In the genomic region with DNA sequence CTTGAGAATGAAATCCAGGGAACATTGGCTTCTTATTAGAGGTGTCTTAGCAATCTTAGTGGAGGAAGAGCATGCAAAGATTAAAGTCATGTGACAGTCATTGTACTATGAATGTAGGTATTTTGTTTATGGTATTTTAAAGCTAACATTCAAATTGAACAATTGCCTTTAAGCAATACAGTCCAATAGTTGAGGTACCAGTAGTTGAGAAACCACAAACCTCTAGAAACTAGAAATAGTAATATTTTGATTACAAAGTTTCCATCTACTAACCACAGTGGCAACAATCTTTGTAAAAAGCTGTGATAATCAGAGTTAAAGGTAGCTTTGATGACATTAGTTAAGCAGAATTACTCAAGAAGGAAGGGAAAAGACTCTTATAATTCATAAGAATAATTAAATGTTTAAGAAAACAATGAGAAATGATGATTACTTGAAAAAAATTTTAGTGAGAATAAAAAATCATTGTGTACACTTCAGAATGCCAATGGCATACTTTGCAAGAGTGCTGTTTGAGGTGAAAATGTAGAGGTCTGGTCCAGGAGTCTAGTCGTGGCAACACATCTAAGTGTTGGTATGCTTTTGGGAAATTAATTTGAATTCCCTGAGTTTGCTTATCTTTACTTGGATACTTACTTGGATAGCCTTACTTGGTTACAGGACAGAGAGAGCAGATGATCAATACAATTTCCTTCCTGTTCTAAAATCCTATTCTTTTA, we compare ENCODE assay signal across 1 cellular context.
TF ChIP-seq lines count a peak whose summit lies in the region.

No MANE protein-coding gene starts in this region.

TF ChIP-seq in GM12878, 131 proteins besides CTCF, POLR2A, EP300 and RAD21 (continued from another document):
- TF ChIP-seq, protein P1, sequence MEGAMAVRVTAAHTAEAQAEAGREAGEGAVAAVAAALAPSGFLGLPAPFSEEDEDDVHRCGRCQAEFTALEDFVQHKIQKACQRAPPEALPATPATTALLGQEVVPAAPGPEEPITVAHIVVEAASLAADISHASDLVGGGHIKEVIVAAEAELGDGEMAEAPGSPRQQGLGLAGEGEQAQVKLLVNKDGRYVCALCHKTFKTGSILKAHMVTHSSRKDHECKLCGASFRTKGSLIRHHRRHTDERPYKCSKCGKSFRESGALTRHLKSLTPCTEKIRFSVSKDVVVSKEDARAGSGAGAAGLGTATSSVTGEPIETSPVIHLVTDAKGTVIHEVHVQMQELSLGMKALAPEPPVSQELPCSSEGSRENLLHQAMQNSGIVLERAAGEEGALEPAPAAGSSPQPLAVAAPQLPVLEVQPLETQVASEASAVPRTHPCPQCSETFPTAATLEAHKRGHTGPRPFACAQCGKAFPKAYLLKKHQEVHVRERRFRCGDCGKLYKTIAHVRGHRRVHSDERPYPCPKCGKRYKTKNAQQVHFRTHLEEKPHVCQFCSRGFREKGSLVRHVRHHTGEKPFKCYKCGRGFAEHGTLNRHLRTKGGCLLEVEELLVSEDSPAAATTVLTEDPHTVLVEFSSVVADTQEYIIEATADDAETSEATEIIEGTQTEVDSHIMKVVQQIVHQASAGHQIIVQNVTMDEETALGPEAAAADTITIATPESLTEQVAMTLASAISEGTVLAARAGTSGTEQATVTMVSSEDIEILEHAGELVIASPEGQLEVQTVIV (IDR thresholded peaks at IDR 0.05; ENCODE audit: borderline replicate concordance, partially characterized antibody), result no peak
- TF ChIP-seq CREM (IDR thresholded peaks at IDR 0.05; ENCODE audit: low read depth) (no peak), BCL11A (IDR thresholded peaks at IDR 0.05; ENCODE audit: low read depth, low read length) (no peak), SREBF1 (IDR thresholded peaks at IDR 0.05; ENCODE audit: low read length) (no peak), EGR1 (IDR thresholded peaks at IDR 0.05; ENCODE audit: borderline replicate concordance in 1 of 2, low read depth in 2 of 2, low read length in 2 of 2) (no peak), RUNX3 (IDR thresholded peaks at IDR 0.05; ENCODE audit: low read length) (0 out of 2 replicates have a peak, but pooled peaks have one; percentile 45), MEF2B (IDR thresholded peaks at IDR 0.05; ENCODE audit: partially characterized antibody, poor library complexity, severe bottlenecking) (no peak), SUPT20H (IDR thresholded peaks at IDR 0.05; ENCODE audit: borderline replicate concordance, control insufficient read depth, low read depth, low read length) (no peak), SMC3 (IDR thresholded peaks at IDR 0.05; ENCODE audit: borderline replicate concordance, low read length) (no peak), ZNF217 (IDR thresholded peaks at IDR 0.05) (0 out of 2 replicates have a peak, but pooled peaks have one; percentile 29), MTA2 (IDR thresholded peaks at IDR 0.05; ENCODE audit: low read depth) (0 out of 2 replicates have a peak, but pooled peaks have one; percentile 12)
- TF ChIP-seq, protein P2, sequence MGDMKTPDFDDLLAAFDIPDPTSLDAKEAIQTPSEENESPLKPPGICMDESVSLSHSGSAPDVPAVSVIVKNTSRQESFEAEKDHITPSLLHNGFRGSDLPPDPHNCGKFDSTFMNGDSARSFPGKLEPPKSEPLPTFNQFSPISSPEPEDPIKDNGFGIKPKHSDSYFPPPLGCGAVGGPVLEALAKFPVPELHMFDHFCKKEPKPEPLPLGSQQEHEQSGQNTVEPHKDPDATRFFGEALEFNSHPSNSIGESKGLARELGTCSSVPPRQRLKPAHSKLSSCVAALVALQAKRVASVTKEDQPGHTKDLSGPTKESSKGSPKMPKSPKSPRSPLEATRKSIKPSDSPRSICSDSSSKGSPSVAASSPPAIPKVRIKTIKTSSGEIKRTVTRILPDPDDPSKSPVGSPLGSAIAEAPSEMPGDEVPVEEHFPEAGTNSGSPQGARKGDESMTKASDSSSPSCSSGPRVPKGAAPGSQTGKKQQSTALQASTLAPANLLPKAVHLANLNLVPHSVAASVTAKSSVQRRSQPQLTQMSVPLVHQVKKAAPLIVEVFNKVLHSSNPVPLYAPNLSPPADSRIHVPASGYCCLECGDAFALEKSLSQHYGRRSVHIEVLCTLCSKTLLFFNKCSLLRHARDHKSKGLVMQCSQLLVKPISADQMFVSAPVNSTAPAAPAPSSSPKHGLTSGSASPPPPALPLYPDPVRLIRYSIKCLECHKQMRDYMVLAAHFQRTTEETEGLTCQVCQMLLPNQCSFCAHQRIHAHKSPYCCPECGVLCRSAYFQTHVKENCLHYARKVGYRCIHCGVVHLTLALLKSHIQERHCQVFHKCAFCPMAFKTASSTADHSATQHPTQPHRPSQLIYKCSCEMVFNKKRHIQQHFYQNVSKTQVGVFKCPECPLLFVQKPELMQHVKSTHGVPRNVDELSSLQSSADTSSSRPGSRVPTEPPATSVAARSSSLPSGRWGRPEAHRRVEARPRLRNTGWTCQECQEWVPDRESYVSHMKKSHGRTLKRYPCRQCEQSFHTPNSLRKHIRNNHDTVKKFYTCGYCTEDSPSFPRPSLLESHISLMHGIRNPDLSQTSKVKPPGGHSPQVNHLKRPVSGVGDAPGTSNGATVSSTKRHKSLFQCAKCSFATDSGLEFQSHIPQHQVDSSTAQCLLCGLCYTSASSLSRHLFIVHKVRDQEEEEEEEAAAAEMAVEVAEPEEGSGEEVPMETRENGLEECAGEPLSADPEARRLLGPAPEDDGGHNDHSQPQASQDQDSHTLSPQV (IDR thresholded peaks at IDR 0.05), result no peak
- TF ChIP-seq, protein P3, sequence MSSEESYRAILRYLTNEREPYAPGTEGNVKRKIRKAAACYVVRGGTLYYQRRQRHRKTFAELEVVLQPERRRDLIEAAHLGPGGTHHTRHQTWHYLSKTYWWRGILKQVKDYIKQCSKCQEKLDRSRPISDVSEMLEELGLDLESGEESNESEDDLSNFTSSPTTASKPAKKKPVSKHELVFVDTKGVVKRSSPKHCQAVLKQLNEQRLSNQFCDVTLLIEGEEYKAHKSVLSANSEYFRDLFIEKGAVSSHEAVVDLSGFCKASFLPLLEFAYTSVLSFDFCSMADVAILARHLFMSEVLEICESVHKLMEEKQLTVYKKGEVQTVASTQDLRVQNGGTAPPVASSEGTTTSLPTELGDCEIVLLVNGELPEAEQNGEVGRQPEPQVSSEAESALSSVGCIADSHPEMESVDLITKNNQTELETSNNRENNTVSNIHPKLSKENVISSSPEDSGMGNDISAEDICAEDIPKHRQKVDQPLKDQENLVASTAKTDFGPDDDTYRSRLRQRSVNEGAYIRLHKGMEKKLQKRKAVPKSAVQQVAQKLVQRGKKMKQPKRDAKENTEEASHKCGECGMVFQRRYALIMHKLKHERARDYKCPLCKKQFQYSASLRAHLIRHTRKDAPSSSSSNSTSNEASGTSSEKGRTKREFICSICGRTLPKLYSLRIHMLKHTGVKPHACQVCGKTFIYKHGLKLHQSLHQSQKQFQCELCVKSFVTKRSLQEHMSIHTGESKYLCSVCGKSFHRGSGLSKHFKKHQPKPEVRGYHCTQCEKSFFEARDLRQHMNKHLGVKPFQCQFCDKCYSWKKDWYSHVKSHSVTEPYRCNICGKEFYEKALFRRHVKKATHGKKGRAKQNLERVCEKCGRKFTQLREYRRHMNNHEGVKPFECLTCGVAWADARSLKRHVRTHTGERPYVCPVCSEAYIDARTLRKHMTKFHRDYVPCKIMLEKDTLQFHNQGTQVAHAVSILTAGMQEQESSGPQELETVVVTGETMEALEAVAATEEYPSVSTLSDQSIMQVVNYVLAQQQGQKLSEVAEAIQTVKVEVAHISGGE (CRISPR knock-in tag; IDR thresholded peaks at IDR 0.05), result no peak
- TF ChIP-seq, protein P4, sequence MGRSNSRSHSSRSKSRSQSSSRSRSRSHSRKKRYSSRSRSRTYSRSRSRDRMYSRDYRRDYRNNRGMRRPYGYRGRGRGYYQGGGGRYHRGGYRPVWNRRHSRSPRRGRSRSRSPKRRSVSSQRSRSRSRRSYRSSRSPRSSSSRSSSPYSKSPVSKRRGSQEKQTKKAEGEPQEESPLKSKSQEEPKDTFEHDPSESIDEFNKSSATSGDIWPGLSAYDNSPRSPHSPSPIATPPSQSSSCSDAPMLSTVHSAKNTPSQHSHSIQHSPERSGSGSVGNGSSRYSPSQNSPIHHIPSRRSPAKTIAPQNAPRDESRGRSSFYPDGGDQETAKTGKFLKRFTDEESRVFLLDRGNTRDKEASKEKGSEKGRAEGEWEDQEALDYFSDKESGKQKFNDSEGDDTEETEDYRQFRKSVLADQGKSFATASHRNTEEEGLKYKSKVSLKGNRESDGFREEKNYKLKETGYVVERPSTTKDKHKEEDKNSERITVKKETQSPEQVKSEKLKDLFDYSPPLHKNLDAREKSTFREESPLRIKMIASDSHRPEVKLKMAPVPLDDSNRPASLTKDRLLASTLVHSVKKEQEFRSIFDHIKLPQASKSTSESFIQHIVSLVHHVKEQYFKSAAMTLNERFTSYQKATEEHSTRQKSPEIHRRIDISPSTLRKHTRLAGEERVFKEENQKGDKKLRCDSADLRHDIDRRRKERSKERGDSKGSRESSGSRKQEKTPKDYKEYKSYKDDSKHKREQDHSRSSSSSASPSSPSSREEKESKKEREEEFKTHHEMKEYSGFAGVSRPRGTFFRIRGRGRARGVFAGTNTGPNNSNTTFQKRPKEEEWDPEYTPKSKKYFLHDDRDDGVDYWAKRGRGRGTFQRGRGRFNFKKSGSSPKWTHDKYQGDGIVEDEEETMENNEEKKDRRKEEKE (IDR thresholded peaks at IDR 0.05), result no peak
